8 cellular contexts compared by ENCODE assay signal in genomic region chr4:4762909-4763814, GRCh38.
DNase-seq lines count a peak whose midpoint lies in the region; ATAC-seq and TF ChIP-seq lines count a peak whose summit lies in the region.

No MANE protein-coding gene starts in this region.

- H3K36me3 ChIP-seq in BJ (ENCODE audit: control insufficient read depth, insufficient read depth, low read length) (no peaks in the 10 kb centered on the region), iPS-18a (ENCODE audit: control insufficient read depth, low read depth, low read length) (no peaks in the 10 kb centered on the region)

- H3K9me3 ChIP-seq in iPS-18a (ENCODE audit: control insufficient read depth, low read depth, low read length): no peaks in the 10 kb centered on the region

- CTCF ChIA-PET in BJ (lab: Yijun Ruan, JAX): interaction anchor here (1.1 kb wide), 1 partner anchor 12 kb away, joined by 3 read pairs; no protein-coding TSS in a partner anchor

- H3K4me1 Mint-ChIP-seq in T-helper 1 cell treated with Interleukin-12 subunit alpha and Interleukin-12 subunit beta and Interleukin-4 antibody, amounts not matched to agents 30 μg/mL and 1 μg/mL, for 36 hours (ENCODE audit: low read depth): peaks cover 10% of the 10 kb centered on the region

- H3K4me1 ChIP-seq in iPS-18a (ENCODE audit: control insufficient read depth, low read depth, low read length): peaks cover 23% of the 10 kb centered on the region

- H3K27me3 ChIP-seq in BJ (ENCODE audit: control insufficient read depth, insufficient read depth, low read length) (peaks cover 1% of the 10 kb centered on the region), iPS-18a (ENCODE audit: control insufficient read depth, insufficient read depth, low read length) (peaks cover 27% of the 10 kb centered on the region)

- POLR2A ChIA-PET in BJ (lab: Charles Lee): interaction anchor here (0.7 kb wide), 1 partner anchor 51 kb away, joined by 3 read pairs; no protein-coding TSS in a partner anchor

- peaks cover 8% of the 10 kb centered on the region for H3K9me3 Mint-ChIP-seq in T-helper 1 cell treated with Interleukin-12 subunit alpha and Interleukin-12 subunit beta and Interleukin-4 antibody, amounts not matched to agents 30 μg/mL and 1 μg/mL, for 36 hours

- H3K9ac ChIP-seq in iPS-18a (ENCODE audit: low read length): no peak overlapping the region

- peak overlapping the region; percentile 4 for H3K4me3 Mint-ChIP-seq in T-helper 1 cell treated with Interleukin-12 subunit alpha and Interleukin-12 subunit beta and Interleukin-4 antibody, amounts not matched to agents 30 μg/mL and 1 μg/mL, for 36 hours

- DNase-seq in BJ (ENCODE audit: low read depth) (peak; percentile 56), NCI-H1048 (lab: John Stamatoyannopoulos, UW) (no peak), NCI-H226 (no peak), SHP77 (lab: John Stamatoyannopoulos, UW) (no peak)

- no peaks in the 10 kb centered on the region for H3K27me3 Mint-ChIP-seq in T-helper 1 cell treated with Interleukin-12 subunit alpha and Interleukin-12 subunit beta and Interleukin-4 antibody, amounts not matched to agents 30 μg/mL and 1 μg/mL, for 36 hours (ENCODE audit: low read depth)

- ATAC-seq in GM19035 (IDR thresholded peaks at IDR 0.05; ENCODE audit: unreplicated experiment) (peak; percentile 89), HG03064 (IDR thresholded peaks at IDR 0.05; ENCODE audit: low read depth, unreplicated experiment) (peak; percentile 83)

- no peaks in the 10 kb centered on the region for H3K36me3 Mint-ChIP-seq in T-helper 1 cell treated with Interleukin-12 subunit alpha and Interleukin-12 subunit beta and Interleukin-4 antibody, amounts not matched to agents 30 μg/mL and 1 μg/mL, for 36 hours (ENCODE audit: low read depth)

- no peak overlapping the region for H3K27ac ChIP-seq in iPS-18a (ENCODE audit: low read length)

- H3K4me3 ChIP-seq in BJ (ENCODE audit: low read depth, low read length) (no peak overlapping the region), iPS-18a (ENCODE audit: low read length) (peak overlapping the region; percentile 8)

- 0 out of 2 replicates have a peak, but pooled peaks have one; percentile 11 for TF ChIP-seq CTCF in BJ (IDR thresholded peaks at IDR 0.05; ENCODE audit: insufficient read depth, low read depth, low read length)

- no peak overlapping the region for H3K27ac Mint-ChIP-seq in T-helper 1 cell treated with Interleukin-12 subunit alpha and Interleukin-12 subunit beta and Interleukin-4 antibody, amounts not matched to agents 30 μg/mL and 1 μg/mL, for 36 hours
